ENCODE assay signal across 1 cellular context in the genomic region with DNA sequence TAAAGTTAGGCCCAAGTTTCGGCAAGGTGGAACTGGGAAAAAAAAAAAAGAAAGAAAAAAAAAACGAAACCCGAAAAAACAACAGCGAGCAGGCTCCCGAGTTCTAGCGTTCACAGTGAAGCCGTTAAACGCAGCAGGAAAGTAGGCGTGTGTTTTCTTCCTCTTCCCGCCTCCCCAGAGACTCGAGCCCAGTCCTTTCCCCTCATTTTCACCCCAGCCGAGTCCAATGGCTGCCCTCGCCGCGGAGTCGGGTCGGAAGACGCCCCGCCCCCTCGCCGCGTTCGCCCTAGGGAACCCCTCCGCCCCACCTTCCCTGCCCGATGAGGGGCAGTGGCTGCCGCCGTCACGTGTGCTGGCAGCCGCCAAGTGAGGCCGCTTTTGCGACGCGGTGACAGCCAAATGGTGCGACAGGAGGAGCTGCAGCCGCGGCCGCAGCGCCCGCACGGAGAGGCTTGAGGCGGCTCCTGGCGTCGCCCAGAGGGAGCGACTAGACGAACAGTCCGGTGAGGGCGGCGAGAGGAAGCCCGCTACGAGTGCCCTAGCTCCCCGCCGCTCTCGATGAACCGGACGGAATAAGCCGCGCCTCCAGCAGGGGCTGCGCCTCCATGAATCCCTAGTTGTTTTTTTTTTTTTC.
TF ChIP-seq lines count a peak whose summit lies in the region.

TSS of gene PKN2 (plus strand) at position 426 of the 634 bp plus-strand sequence. CDS start 308 bp downstream, outside the sequence.

TF ChIP-seq in WTC11, 78 proteins besides CTCF, POLR2A, EP300 and RAD21 (continued from another document):
- TF ChIP-seq PREB (CRISPR knock-in tag; IDR thresholded peaks at IDR 0.05; ENCODE audit: borderline replicate concordance) (no peak), ZNF671 (CRISPR knock-in tag; IDR thresholded peaks at IDR 0.05) (no peak), ESRRA (CRISPR knock-in tag; IDR thresholded peaks at IDR 0.05; ENCODE audit: borderline replicate concordance) (no peak)
